In the genomic region with DNA sequence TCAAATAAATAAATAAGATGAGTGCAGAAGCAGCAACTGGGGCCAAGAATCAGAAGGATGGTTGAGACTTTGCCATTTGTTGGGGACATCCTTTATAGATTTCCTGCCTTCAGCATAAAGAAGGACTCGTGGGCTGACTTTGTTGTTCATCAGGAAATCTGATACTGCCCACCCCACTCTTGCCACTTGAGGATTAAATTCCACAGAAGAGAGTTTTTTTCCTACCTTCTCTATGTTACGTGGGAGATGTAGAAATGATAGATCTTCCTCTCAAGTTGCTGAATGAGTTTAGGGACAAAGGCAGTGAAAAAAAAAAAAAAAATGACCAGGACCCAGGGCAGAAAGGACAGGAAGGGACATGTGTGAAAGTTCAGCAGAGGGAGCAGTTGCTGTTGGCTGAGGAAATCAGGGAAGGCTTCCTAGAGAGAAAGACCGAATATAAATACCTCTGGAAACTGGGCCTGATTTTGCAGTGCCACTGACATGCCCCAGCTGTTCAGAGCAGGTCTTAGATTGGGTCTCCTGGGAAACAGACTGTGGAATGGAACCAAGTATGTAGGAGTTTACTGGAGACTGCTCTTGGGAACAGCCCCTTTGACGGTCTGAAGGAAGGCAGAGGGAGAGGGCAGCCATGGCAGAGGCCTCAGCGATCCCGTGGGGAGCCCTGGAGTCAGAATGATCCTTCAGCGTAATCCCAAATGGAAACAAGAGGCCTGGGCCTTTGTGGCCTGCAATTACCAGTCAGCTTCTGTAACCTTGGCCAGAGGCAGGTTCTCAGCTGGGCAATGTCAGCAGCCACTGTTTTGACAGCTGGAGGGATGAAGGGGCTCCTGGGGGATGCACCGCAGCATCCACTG, we compare ENCODE assay signal across 3 cellular contexts.
TF ChIP-seq lines count a peak whose summit lies in the region.

No MANE protein-coding gene starts in this region.

TF ChIP-seq in GM23338, 12 proteins besides CTCF, POLR2A, EP300 and RAD21 (continues in another document):
- TF ChIP-seq ZNF462 (CRISPR knock-in tag; IDR thresholded peaks at IDR 0.05) (no peak), STAT1 (IDR thresholded peaks at IDR 0.05; ENCODE audit: unreplicated experiment) (no peak), NANOG (IDR thresholded peaks at IDR 0.05; ENCODE audit: borderline replicate concordance) (no peak), EZH2 (IDR thresholded peaks at IDR 0.05; ENCODE audit: low read depth, unreplicated experiment) (no peak), POLR2AphosphoS5 (IDR thresholded peaks at IDR 0.05; ENCODE audit: low read depth) (no peak), ZNF331 (CRISPR knock-in tag; IDR thresholded peaks at IDR 0.05; ENCODE audit: low read depth) (no peak), ZNF114 (CRISPR knock-in tag; IDR thresholded peaks at IDR 0.05) (no peak)

TF ChIP-seq in H1, 55 proteins besides CTCF, POLR2A, EP300 and RAD21 (continues in another document):
- TF ChIP-seq EZH2 (IDR thresholded peaks at IDR 0.05; ENCODE audit: low read depth, low read length, severe bottlenecking) (no peak), FOSL1 (IDR thresholded peaks at IDR 0.05; ENCODE audit: insufficient read depth, low read depth, low read length) (no peak), SAP30 (IDR thresholded peaks at IDR 0.05; ENCODE audit: insufficient read depth, insufficient replicate concordance, low read length) (no peak), USF2 (IDR thresholded peaks at IDR 0.05; ENCODE audit: low read length) (no peak), KDM5A (IDR thresholded peaks at IDR 0.05; ENCODE audit: low read length) (no peak), ATF2 (IDR thresholded peaks at IDR 0.05; ENCODE audit: low read length) (no peak), TBP (IDR thresholded peaks at IDR 0.05; ENCODE audit: low read depth, low read length) (no peak)
- TF ChIP-seq, protein P1, sequence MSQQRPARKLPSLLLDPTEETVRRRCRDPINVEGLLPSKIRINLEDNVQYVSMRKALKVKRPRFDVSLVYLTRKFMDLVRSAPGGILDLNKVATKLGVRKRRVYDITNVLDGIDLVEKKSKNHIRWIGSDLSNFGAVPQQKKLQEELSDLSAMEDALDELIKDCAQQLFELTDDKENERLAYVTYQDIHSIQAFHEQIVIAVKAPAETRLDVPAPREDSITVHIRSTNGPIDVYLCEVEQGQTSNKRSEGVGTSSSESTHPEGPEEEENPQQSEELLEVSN (IDR thresholded peaks at IDR 0.05): no peak
- TF ChIP-seq, protein P2, sequence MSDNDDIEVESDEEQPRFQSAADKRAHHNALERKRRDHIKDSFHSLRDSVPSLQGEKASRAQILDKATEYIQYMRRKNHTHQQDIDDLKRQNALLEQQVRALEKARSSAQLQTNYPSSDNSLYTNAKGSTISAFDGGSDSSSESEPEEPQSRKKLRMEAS (IDR thresholded peaks at IDR 0.05): no peak

TF ChIP-seq in HepG2, 621 proteins besides CTCF, POLR2A, EP300 and RAD21:
- TF ChIP-seq ZNF839 (CRISPR knock-in tag; IDR thresholded peaks at IDR 0.05; ENCODE audit: borderline replicate concordance) (no peak), FLYWCH1 (CRISPR knock-in tag; IDR thresholded peaks at IDR 0.05) (no peak), DZIP1 (CRISPR knock-in tag; IDR thresholded peaks at IDR 0.05) (no peak), ZNF850 (CRISPR knock-in tag; conservative IDR thresholded peaks at IDR 0.05) (no peak), ZSCAN5A (CRISPR knock-in tag; IDR thresholded peaks at IDR 0.05; ENCODE audit: borderline replicate concordance) (no peak), CBFB (CRISPR knock-in tag; IDR thresholded peaks at IDR 0.05) (no peak), ZIK1 (CRISPR knock-in tag; IDR thresholded peaks at IDR 0.05; ENCODE audit: borderline replicate concordance, low read depth) (no peak), ZNF891 (CRISPR knock-in tag; IDR thresholded peaks at IDR 0.05) (no peak), ZNF567 (CRISPR knock-in tag; IDR thresholded peaks at IDR 0.05; ENCODE audit: borderline replicate concordance) (no peak), ZBTB44 (CRISPR knock-in tag; IDR thresholded peaks at IDR 0.05) (no peak), ZNF414 (CRISPR knock-in tag; IDR thresholded peaks at IDR 0.05) (no peak), ARNTL (CRISPR knock-in tag; IDR thresholded peaks at IDR 0.05) (no peak), CHCHD3 (CRISPR knock-in tag; IDR thresholded peaks at IDR 0.05) (no peak), CREBL2 (CRISPR knock-in tag; IDR thresholded peaks at IDR 0.05; ENCODE audit: borderline replicate concordance) (no peak), SNRNP70 (IDR thresholded peaks at IDR 0.05; ENCODE audit: low read depth, low read length) (no peak), MED1 (CRISPR knock-in tag; IDR thresholded peaks at IDR 0.05) (no peak)
- TF ChIP-seq, protein P3, sequence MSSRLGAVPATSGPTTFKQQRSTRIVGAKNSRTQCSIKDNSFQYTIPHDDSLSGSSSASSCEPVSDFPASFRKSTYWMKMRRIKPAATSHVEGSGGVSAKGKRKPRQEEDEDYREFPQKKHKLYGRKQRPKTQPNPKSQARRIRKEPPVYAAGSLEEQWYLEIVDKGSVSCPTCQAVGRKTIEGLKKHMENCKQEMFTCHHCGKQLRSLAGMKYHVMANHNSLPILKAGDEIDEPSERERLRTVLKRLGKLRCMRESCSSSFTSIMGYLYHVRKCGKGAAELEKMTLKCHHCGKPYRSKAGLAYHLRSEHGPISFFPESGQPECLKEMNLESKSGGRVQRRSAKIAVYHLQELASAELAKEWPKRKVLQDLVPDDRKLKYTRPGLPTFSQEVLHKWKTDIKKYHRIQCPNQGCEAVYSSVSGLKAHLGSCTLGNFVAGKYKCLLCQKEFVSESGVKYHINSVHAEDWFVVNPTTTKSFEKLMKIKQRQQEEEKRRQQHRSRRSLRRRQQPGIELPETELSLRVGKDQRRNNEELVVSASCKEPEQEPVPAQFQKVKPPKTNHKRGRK (CRISPR knock-in tag; IDR thresholded peaks at IDR 0.05): no peak
